In genomic region chr2:152475982-152476381, GRCh38 we compare ENCODE assay signal across 21 cellular contexts.
DNase-seq lines count a peak whose midpoint lies in the region; ATAC-seq, FAIRE-seq and TF ChIP-seq lines count a peak whose summit lies in the region.
"Had no signal": no experiment of that assay in that cellular context is flagged by ENCODE, and none has a peak within 500 bp of the region (broad histone marks: within the 10 kb centered on the region; RNA-seq: fewer than 3 reads in every experiment).

No MANE protein-coding gene starts in this region.

- no peak for TF ChIP-seq RAD21 in HepG2 (CRISPR knock-in tag; IDR thresholded peaks at IDR 0.05)
- no peak for TF ChIP-seq RAD21 in SK-N-SH (IDR thresholded peaks at IDR 0.05; ENCODE audit: low read length)

- H3K27me3 ChIP-seq in HepG2 (ENCODE audit: control insufficient read depth in 1 of 2, insufficient read depth in 2 of 2, low read length in 2 of 2) (no peaks in the 10 kb centered on the region), right lobe of liver (no peaks in the 10 kb centered on the region), SK-N-SH (ENCODE audit: insufficient read depth) (no peaks in the 10 kb centered on the region), aorta (ENCODE audit: control insufficient read depth in 1 of 2, insufficient read depth in 2 of 2, low read length in 1 of 2) (no peaks in the 10 kb centered on the region)
- H3K27me3 ChIP-seq in CD4-positive, alpha-beta memory T cell (ENCODE audit: insufficient read depth, low read length): no peaks in the 10 kb centered on the region

- H2AFZ ChIP-seq in HepG2 (ENCODE audit: low read length): no peak overlapping the region
- no peak overlapping the region for H2AFZ ChIP-seq in SK-N-SH (ENCODE audit: low read depth)
- H2AFZ ChIP-seq: GM23338 had no signal

- intact Hi-C loops in HepG2 (cut with micrococcal nuclease; ENCODE audit: unreplicated experiment): loop anchor here (1.0 kb wide), 1 partner anchor 71 kb away; no protein-coding TSS in a partner anchor
- intact Hi-C loops in right lobe of liver (cut with DNase I): no loop called here
- intact Hi-C loops in CD4-positive, alpha-beta memory T cell (cut with micrococcal nuclease): no loop called here
- intact Hi-C loops in aorta (cut with DNase I): loop anchor here in 1 of 2 donors (10.0 kb wide), 1 partner anchor 59 kb away; no protein-coding TSS in a partner anchor

- no peak overlapping the region for H3K4me3 Mint-ChIP-seq in CD4-positive, alpha-beta memory T cell
- H3K4me3 Mint-ChIP-seq: CD8-positive, alpha-beta T cell; GM23338 had no signal

- H3K9me3 ChIP-seq in HepG2 (ENCODE audit: low read length) (no peaks in the 10 kb centered on the region), right lobe of liver (no peaks in the 10 kb centered on the region), SK-N-SH (no peaks in the 10 kb centered on the region), aorta (ENCODE audit: control insufficient read depth, low read length) (no peaks in the 10 kb centered on the region)
- H3K9me3 ChIP-seq in CD4-positive, alpha-beta memory T cell (ENCODE audit: control insufficient read depth in 1 of 2, low read length in 2 of 2): no peaks in the 10 kb centered on the region

- H3F3A ChIP-seq in SK-N-SH (replicated peaks; ENCODE audit: insufficient read depth): peaks cover 2% of the 10 kb centered on the region

- H4K20me1 ChIP-seq in HepG2 (ENCODE audit: insufficient read depth, low read length) (0 out of 2 replicates have a peak, but pooled peaks cover 4% of the 10 kb centered on the region), SK-N-SH (ENCODE audit: insufficient read depth) (peaks cover 9% of the 10 kb centered on the region; the same call in 1 of the 2 replicates)

- H3K4me3 ChIP-seq in HepG2 (replicated peaks in 1 of 3; ENCODE audit: insufficient read depth in 1 of 3, low read depth in 2 of 3, low read length in 3 of 3) (no peak overlapping the region), right lobe of liver (no peak overlapping the region), SK-N-SH (ENCODE audit: low read depth in 2 of 2, low read length in 1 of 2) (no peak overlapping the region), aorta (ENCODE audit: low read length in 2 of 2) (no peak overlapping the region)
- H3K4me3 ChIP-seq in CD4-positive, alpha-beta memory T cell (ENCODE audit: low read length in 2 of 2): no peak overlapping the region
- H3K4me3 ChIP-seq: GM23338, SK-N-MC had no signal

- H3K36me3 ChIP-seq in HepG2 (replicated peaks in 1 of 2; ENCODE audit: control insufficient read depth in 1 of 2, insufficient read depth in 2 of 2, low read length in 2 of 2): 0 out of 5 replicates have a peak, but pooled peaks cover 0 to 2% of the 10 kb centered on the region in 2 experiments
- no peaks in the 10 kb centered on the region for H3K36me3 ChIP-seq in right lobe of liver
- H3K36me3 ChIP-seq in SK-N-SH (replicated peaks in 1 of 2; ENCODE audit: control insufficient read depth in 1 of 2, insufficient read depth in 2 of 2, low read length in 1 of 2): no peaks in the 10 kb centered on the region
- no peaks in the 10 kb centered on the region for H3K36me3 ChIP-seq in CD4-positive, alpha-beta memory T cell (ENCODE audit: insufficient read depth, low read length)
- H3K36me3 ChIP-seq in aorta (ENCODE audit: control insufficient read depth in 1 of 2, insufficient read depth in 2 of 2, low read length in 1 of 2): no peaks in the 10 kb centered on the region

- ATAC-seq in HepG2 (no peak), right lobe of liver (no peak), HG02588 (IDR thresholded peaks at IDR 0.05; ENCODE audit: unreplicated experiment) (no peak), aorta (ENCODE audit: low FRiP score) (no peak)
- ATAC-seq: CD8-positive, alpha-beta T cell; GM23338 had no signal

- H3K36me3 Mint-ChIP-seq in CD4-positive, alpha-beta memory T cell: no peaks in the 10 kb centered on the region
- H3K36me3 Mint-ChIP-seq: CD8-positive, alpha-beta T cell had no signal

- TF ChIP-seq EP300 in HepG2 (IDR thresholded peaks at IDR 0.05; ENCODE audit: low read depth in 2 of 2, low read length in 2 of 2): no peak
- no peak for TF ChIP-seq EP300 in HepG2 (CRISPR knock-in tag; IDR thresholded peaks at IDR 0.05; ENCODE audit: borderline replicate concordance)
- TF ChIP-seq EP300 in SK-N-SH (IDR thresholded peaks at IDR 0.05; ENCODE audit: borderline replicate concordance in 1 of 2, low read depth in 1 of 2, low read length in 1 of 2): 0 out of 4 replicates have a peak, but pooled peaks of 1 of the 2 experiments have one; percentile 28

- H3K27ac ChIP-seq in HepG2 (ENCODE audit: extremely low read length, insufficient read depth, low read length) (no peak overlapping the region), right lobe of liver (no peak overlapping the region), SK-N-SH (ENCODE audit: low read depth in 2 of 2, low read length in 1 of 2) (no peak overlapping the region), temporal lobe (ENCODE audit: low read depth, low read length) (peak overlapping the region; percentile 63), aorta (ENCODE audit: low read depth in 1 of 2, low read length in 2 of 2) (no peak overlapping the region)
- H3K27ac ChIP-seq in CD4-positive, alpha-beta memory T cell (ENCODE audit: low read depth, low read length): no peak overlapping the region
- H3K27ac ChIP-seq: 22Rv1, SK-N-MC had no signal

- FAIRE-seq in HepG2 (lab: Jason Lieb, UNC): no peak

- no peak overlapping the region for H3K4me2 ChIP-seq in HepG2 (ENCODE audit: low read depth, low read length)
- no peak overlapping the region for H3K4me2 ChIP-seq in SK-N-SH
- H3K4me2 ChIP-seq: GM23338 had no signal

- POLR2A ChIA-PET in HepG2 (lab: Yijun Ruan, JAX): interaction anchor here (0.9 kb wide), 1 partner anchor 10 kb away, joined by 4 read pairs; no protein-coding TSS in a partner anchor
- POLR2A ChIA-PET in SK-N-SH (lab: Yijun Ruan, JAX): no interaction called here
- POLR2A ChIA-PET in CD4-positive, alpha-beta memory T cell (lab: Charles Lee; ENCODE audit: partially characterized antibody): no interaction called here

- H3K9me2 ChIP-seq in SK-N-SH: no peaks in the 10 kb centered on the region

- peaks cover 87% of the 10 kb centered on the region for H3K4me1 ChIP-seq in HepG2 (ENCODE audit: insufficient read depth, low read length)
- peaks cover 0 to 23% (median 10%) of the 10 kb centered on the region in 4 donors for H3K4me1 ChIP-seq in right lobe of liver
- H3K4me1 ChIP-seq in SK-N-SH (ENCODE audit: control insufficient read depth in 1 of 2, insufficient read depth in 2 of 2, low read depth in 1 of 2, low read length in 1 of 2): peaks cover 3 to 10% of the 10 kb centered on the region in 2 experiments; a peak in 2 of 4 replicates
- H3K4me1 ChIP-seq in CD4-positive, alpha-beta memory T cell (ENCODE audit: insufficient read depth, low read length): no peaks in the 10 kb centered on the region
- peaks cover 3 to 13% of the 10 kb centered on the region in 2 donors for H3K4me1 ChIP-seq in aorta (ENCODE audit: control insufficient read depth in 1 of 2, insufficient read depth in 2 of 2, low read length in 2 of 2)

- TF ChIP-seq CTCF in HepG2 (CRISPR knock-in tag; IDR thresholded peaks at IDR 0.05) (no peak), right lobe of liver (IDR thresholded peaks at IDR 0.05) (no peak), SK-N-SH (IDR thresholded peaks at IDR 0.05) (no peak)

- H3K9ac ChIP-seq in HepG2 (ENCODE audit: insufficient read depth, low read depth, low read length) (no peak overlapping the region), SK-N-SH (no peak overlapping the region)

- H3K27me3 Mint-ChIP-seq in CD4-positive, alpha-beta memory T cell: peaks cover 0 to 2% of the 10 kb centered on the region in 2 donors

- H3K4me1 Mint-ChIP-seq in CD4-positive, alpha-beta memory T cell: no peaks in the 10 kb centered on the region

- TF ChIP-seq POLR2A in HepG2 (IDR thresholded peaks at IDR 0.05; ENCODE audit: insufficient read depth in 1 of 2, low read depth in 2 of 2, low read length in 2 of 2) (no peak), right lobe of liver (IDR thresholded peaks at IDR 0.05) (no peak)

- BruUV-seq in HepG2 (replicated peaks; lab: Mats Ljungman, UMichigan): no TSS peak

- in situ Hi-C loops in HepG2 (cut with HindIII; ENCODE audit: extremely low pct_ligation_motif_present, low pct_unique_long_range_greater_than_20kb): no loop called here

- H3K27ac Mint-ChIP-seq in CD4-positive, alpha-beta memory T cell: no peak overlapping the region
- H3K27ac Mint-ChIP-seq: CD8-positive, alpha-beta T cell; GM23338 had no signal

- DNase-seq in HepG2 (ENCODE audit: low spot score) (no peak), right lobe of liver (no peak), SK-N-SH (no peak), fibroblast of gingiva (ENCODE audit: low read depth) (peak; percentile 10), aorta (no peak)
- DNase-seq in CD4-positive, alpha-beta memory T cell: no peak
- DNase-seq: Calu3; CD8-positive, alpha-beta T cell; DMS53; KBM-7; MV-4-11; NCI-H1694 treated with DMSO at 0.1 percent for 48 hours; NCI-H2107; NCI-H510A; NCI-H774; SHP77 had no signal

- CTCF ChIA-PET in HepG2 (lab: Yijun Ruan, JAX; ENCODE audit: low intra/inter-chr PET ratio, low total read pairs): no interaction called here
- CTCF ChIA-PET in SK-N-SH (lab: Yijun Ruan, JAX): interaction anchor here (1.2 to 1.8 kb wide), 2 partner anchors 13 to 16 kb away, joined by 3 to 5 read pairs; no protein-coding TSS in a partner anchor
- CTCF ChIA-PET in CD4-positive, alpha-beta memory T cell (lab: Charles Lee; ENCODE audit: partially characterized antibody): no interaction called here

- H3K79me2 ChIP-seq in HepG2 (ENCODE audit: insufficient read depth, low read length) (peaks cover 94% of the 10 kb centered on the region), SK-N-SH (ENCODE audit: insufficient read depth) (peaks cover 19% of the 10 kb centered on the region; the same call in 1 of the 2 replicates)

- no peaks in the 10 kb centered on the region for H3K9me3 Mint-ChIP-seq in CD4-positive, alpha-beta memory T cell
- H3K9me3 Mint-ChIP-seq: CD8-positive, alpha-beta T cell; GM23338 had no signal

TF ChIP-seq in SK-N-SH, 30 proteins besides CTCF, POLR2A, EP300 and RAD21:
- TF ChIP-seq JUND (IDR thresholded peaks at IDR 0.05) (peak; percentile 41; the same call in 1 of the 2 replicates), RFX5 (IDR thresholded peaks at IDR 0.05; ENCODE audit: low read length) (no peak), TCF12 (IDR thresholded peaks at IDR 0.05) (peak; percentile 81), PBX3 (IDR thresholded peaks at IDR 0.05) (peak; percentile 49; the same call in 1 of the 2 replicates), NFIC (IDR thresholded peaks at IDR 0.05; ENCODE audit: borderline replicate concordance) (no peak), FOSL2 (IDR thresholded peaks at IDR 0.05; ENCODE audit: borderline replicate concordance, low read depth) (0 out of 2 replicates have a peak, but pooled peaks have one; percentile 21)

Comparison
In these comparisons a context has a peak if more than half of its experiments do, and no peak if none do; other contexts are left out.
1. Of the 25 proteins assayed by ChIP-seq in both HepG2 and SK-N-SH: peak only in HepG2: none; only in SK-N-SH: FOSL2, JUND, PBX3 and TCF12; in both: none; in neither: 20; mixed calls (peak in some experiments, not most) for 1.